In the genomic region with DNA sequence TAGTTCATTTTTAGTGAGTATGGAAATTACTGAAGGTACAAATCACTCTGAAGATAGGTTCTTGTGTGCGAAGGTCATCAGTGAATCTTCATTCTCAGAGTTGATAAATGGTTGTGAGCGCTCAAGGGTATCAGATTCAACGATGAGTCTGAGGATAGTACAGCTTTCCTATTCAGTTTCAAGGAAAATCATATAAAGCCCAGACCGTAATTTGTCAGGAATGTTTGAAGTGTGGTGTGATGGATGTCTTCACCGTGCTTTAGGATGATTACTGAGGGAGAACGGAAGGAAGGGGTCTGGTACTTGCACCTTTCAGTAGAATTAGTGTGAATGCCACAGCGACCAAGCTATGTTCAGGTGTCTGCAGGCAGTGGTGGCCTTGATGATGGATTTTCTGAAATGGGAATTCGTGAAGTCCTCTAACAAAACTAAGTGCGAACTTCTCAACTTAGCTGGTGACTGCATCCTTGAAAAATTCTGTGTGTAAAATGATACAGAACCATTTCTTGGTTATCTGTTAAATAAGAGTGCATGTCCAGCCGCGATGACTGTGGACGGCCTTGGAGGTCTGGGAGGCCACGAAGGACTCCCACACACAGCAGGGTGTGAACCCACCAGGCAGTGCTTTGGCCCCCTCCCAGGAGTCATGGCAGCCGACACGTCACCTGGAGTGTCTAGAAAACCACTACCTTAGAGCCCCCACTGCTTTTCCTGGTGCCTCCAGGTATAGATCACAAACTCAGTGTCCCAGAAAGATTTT, we compare ENCODE assay signal across 7 cellular contexts. TPM values are rescaled to one million over a fixed set of nuclear protein-coding genes. Genes with fewer than 3 reads are reported as not detected.
A peak's percentile ranks its signal among the peaks of the same experiment; 100 is the strongest.
DNase-seq lines count a peak whose midpoint lies in the region; ATAC-seq, FAIRE-seq and TF ChIP-seq lines count a peak whose summit lies in the region.
"Not testable (repeated sequence)": the region's sequence is repeated elsewhere in the genome, so short reads cannot be mapped to it uniquely, and the experiment has no call there.

No MANE protein-coding gene starts in this region.

- FAIRE-seq in HTR-8/SVneo (lab: Jason Lieb, UNC) (peak; percentile 86), RCC 7860 (lab: Jason Lieb, UNC) (peak; percentile 77)

- H3K9me3 ChIP-seq in suprapubic skin: not testable (repeated sequence)

- not testable (repeated sequence) for TF ChIP-seq CTCF in chondrocyte (IDR thresholded peaks at IDR 0.05); suprapubic skin (IDR thresholded peaks at IDR 0.05)

- not testable (repeated sequence) for H3K9me3 Mint-ChIP-seq in chondrocyte (ENCODE audit: low read depth); memory B cell

- peaks cover 13% of the 10 kb centered on the region for H3K4me1 Mint-ChIP-seq in chondrocyte (ENCODE audit: low read depth)
- peaks cover 20% of the 10 kb centered on the region for H3K4me1 Mint-ChIP-seq in memory B cell

- not testable (repeated sequence) for H3K4me1 ChIP-seq in suprapubic skin

- not testable (repeated sequence) for H3K36me3 Mint-ChIP-seq in chondrocyte (ENCODE audit: low read depth)
- H3K36me3 Mint-ChIP-seq in memory B cell: peaks cover 17% of the 10 kb centered on the region

- WGBS in suprapubic skin: 85% methylated on average over 8 of the region's 15 CpGs

- not testable (repeated sequence) for DNase-seq in HTR-8/SVneo (ENCODE audit: insufficient read length, low spot score); memory B cell (ENCODE audit: low spot score in 2 of 2)
- DNase-seq in RCC 7860 (ENCODE audit: low spot score) (peak; percentile 65), amniotic epithelial cell (ENCODE audit: low read depth) (peak; percentile 55), chondrocyte (ENCODE audit: low spot score) (peak; percentile 52), islet precursor cell (peak; percentile 23), suprapubic skin (ENCODE audit: low spot score in 2 of 2) (peak; percentile 5 to 40)

- H3K4me3 Mint-ChIP-seq in chondrocyte (ENCODE audit: unreplicated experiment); memory B cell: not testable (repeated sequence)

- not testable (repeated sequence) for ATAC-seq in memory B cell (ENCODE audit: low read depth)

- H3K36me3 ChIP-seq in suprapubic skin: peaks cover 32% of the 10 kb centered on the region

- H3K27ac Mint-ChIP-seq in chondrocyte (ENCODE audit: unreplicated experiment) (peak overlapping the region; percentile 4), memory B cell (peak overlapping the region; percentile 53)

- H3K27me3 Mint-ChIP-seq in chondrocyte (ENCODE audit: low read depth); memory B cell: not testable (repeated sequence)

- H3K27ac ChIP-seq in suprapubic skin: not testable (repeated sequence)

- H3K27me3 ChIP-seq in suprapubic skin: not testable (repeated sequence)

- not testable (repeated sequence) for H3K4me3 ChIP-seq in suprapubic skin

- TF ChIP-seq EP300 in suprapubic skin (IDR thresholded peaks at IDR 0.05): not testable (repeated sequence)

- not testable (repeated sequence) for TF ChIP-seq POLR2A in suprapubic skin (IDR thresholded peaks at IDR 0.05)

RNA-seq across cellular contexts. Expression of a gene that starts 18.0 kb away (rescaled TPM):
- 9.3 to 17.3 TPM (median 13.4 TPM) in 3 replicates for total RNA-seq in chondrocyte
- total RNA-seq in suprapubic skin: 10 to 100 TPM in 1 of 4 donors, 1 to 10 TPM in 3; 3.0 to 10.7 (median 4.2) TPM

RNA-seq across cellular contexts. Expression of a gene that starts 32.1 kb away (rescaled TPM):
- total RNA-seq in chondrocyte (71.9 to 89.8 TPM (median 74.0 TPM) in 3 replicates), suprapubic skin (100 to 1,000 TPM in 1 of 4 donors, 10 to 100 TPM in 3; 90.1 to 105 (median 96.7) TPM)
